14 cellular contexts compared by ENCODE assay signal in the genomic region with DNA sequence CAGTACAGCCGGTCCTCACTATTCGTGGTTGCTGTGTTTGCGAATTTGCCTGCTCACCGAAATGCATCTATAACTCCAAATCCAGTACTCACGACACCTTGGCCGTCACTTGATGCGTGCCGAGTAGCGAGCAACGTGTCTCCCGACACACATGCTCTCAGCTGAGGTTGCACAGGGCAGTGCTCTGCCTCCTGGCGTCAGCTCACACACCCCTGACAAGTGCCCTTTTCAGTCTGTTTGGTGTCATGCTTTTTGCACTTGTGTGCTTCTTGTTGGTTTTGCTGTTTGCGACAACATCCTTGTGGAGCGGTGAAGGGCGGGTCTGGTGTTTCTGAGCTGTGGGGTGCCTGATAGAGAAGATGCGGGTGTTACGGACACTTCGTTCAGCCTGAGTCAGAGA.
DNase-seq lines count a peak whose midpoint lies in the region; TF ChIP-seq lines count a peak whose summit lies in the region.
"Had no signal": no experiment of that assay in that cellular context is flagged by ENCODE, and none has a peak within 500 bp of the region (broad histone marks: within the 10 kb centered on the region; RNA-seq: fewer than 3 reads in every experiment).

No MANE protein-coding gene starts in this region.

- H3K27me3 ChIP-seq in spleen (replicated peaks in 1 of 7): no peaks in the 10 kb centered on the region

- H3K4me1 ChIP-seq in spleen: peaks cover 0 to 13% (median 5%) of the 10 kb centered on the region in 6 donors

- H3K27ac ChIP-seq in spleen: no peak overlapping the region

- intact Hi-C loops in spleen (cut with DNase I; ENCODE audit: low total_unique reads): no loop called here

- no peaks in the 10 kb centered on the region for H3K36me3 ChIP-seq in spleen

- 87 to 96% (median 92%) methylated on average over 18 of the region's 18 CpGs for WGBS in spleen, 5 donors

- TF ChIP-seq CTCF in GM12864 (IDR thresholded peaks at IDR 0.05; ENCODE audit: low read depth, low read length, missing control alignments) (peak; percentile 3), spleen (IDR thresholded peaks at IDR 0.05 in 8 of 11, conservative IDR thresholded peaks at IDR 0.05 in 3 of 11) (no peak)

- DNase-seq in GM12864 (ENCODE audit: low read depth): no peak
- DNase-seq in NCI-H187 treated with DMSO at 0.1 percent for 48 hours (lab: John Stamatoyannopoulos, UW): peak; percentile 90
- DNase-seq in ecto neural progenitor cell (ENCODE audit: low spot score): peak; percentile 53
- peak; percentile 16 for DNase-seq in spleen
- no peak for DNase-seq in SIG-M5 treated with dmso at 0.1 percent for 504 hours (lab: John Stamatoyannopoulos, UW; ENCODE audit: unreplicated experiment)
- no peak for DNase-seq in SKM-1 (lab: John Stamatoyannopoulos, UW; ENCODE audit: unreplicated experiment)
- DNase-seq in midbrain (lab: John Stamatoyannopoulos, UW): no peak
- DNase-seq: CD8-positive, alpha-beta memory T cell; EL; NCI-H1417 treated with DMSO at 0.1 percent for 48 hours; NCI-H446; NCI-H82; Right ventricle myocardium superior; SW 1271 had no signal

- TF ChIP-seq POLR2A in spleen (IDR thresholded peaks at IDR 0.05): no peak

- no peak overlapping the region for H3K4me3 ChIP-seq in GM12864 (ENCODE audit: low read depth, low read length)
- H3K4me3 ChIP-seq in spleen: no peak overlapping the region

- H3K9me3 ChIP-seq in spleen: no peaks in the 10 kb centered on the region

Comparison
In these comparisons a context has a peak if more than half of its experiments do, and no peak if none do; other contexts are left out.
1. DNase-seq: peak in NCI-H187 treated with DMSO at 0.1 percent for 48 hours (single experiment), ecto neural progenitor cell (single experiment) and spleen (single experiment); none in GM12864 (single experiment), SIG-M5 treated with dmso at 0.1 percent for 504 hours (single experiment), SKM-1 (single experiment) and midbrain (single experiment).